In genomic region chr16:578870-579405, GRCh38 we compare ENCODE assay signal across 8 cellular contexts. TPM values are rescaled to one million over a fixed set of nuclear protein-coding genes. Genes with fewer than 3 reads are reported as not detected.
DNase-seq lines count a peak whose midpoint lies in the region; ATAC-seq and TF ChIP-seq lines count a peak whose summit lies in the region.

No MANE protein-coding gene starts in this region.

- no peaks in the 10 kb centered on the region for H3K27me3 Mint-ChIP-seq in activated T-helper 1 cell treated with anti-CD3 and anti-CD28 coated beads, Interleukin-12 subunit alpha, Interleukin-12 subunit beta, Interleukin-2, Interleukin-4 antibody, amounts not matched to agents 30 ng/mL and 10 ng/mL and 1 ng/mL, durations not matched to agents 14 hours and 24 hours and 36 hours (ENCODE audit: insufficient read depth)

- no peaks in the 10 kb centered on the region for H3K79me2 ChIP-seq in OCI-LY3 (ENCODE audit: low read length)

- ATAC-seq in GM21515 (IDR thresholded peaks at IDR 0.05; ENCODE audit: unreplicated experiment) (no peak), GM18498 (IDR thresholded peaks at IDR 0.05; ENCODE audit: unreplicated experiment) (no peak)

- no peak overlapping the region for H3K27ac Mint-ChIP-seq in activated T-helper 1 cell treated with anti-CD3 and anti-CD28 coated beads, Interleukin-12 subunit alpha, Interleukin-12 subunit beta, Interleukin-2, Interleukin-4 antibody, amounts not matched to agents 30 ng/mL and 10 ng/mL and 1 ng/mL, durations not matched to agents 14 hours and 24 hours and 36 hours

- peak; percentile 81 for TF ChIP-seq CTCF in OCI-LY3 (IDR thresholded peaks at IDR 0.05; ENCODE audit: low read depth, low read length)

- peak overlapping the region; percentile 67 for H3K4me3 ChIP-seq in OCI-LY3 (ENCODE audit: low read length)

- no peaks in the 10 kb centered on the region for H3K9me3 Mint-ChIP-seq in activated T-helper 1 cell treated with anti-CD3 and anti-CD28 coated beads, Interleukin-12 subunit alpha, Interleukin-12 subunit beta, Interleukin-2, Interleukin-4 antibody, amounts not matched to agents 30 ng/mL and 10 ng/mL and 1 ng/mL, durations not matched to agents 14 hours and 24 hours and 36 hours

- H3K27me3 ChIP-seq in OCI-LY3 (ENCODE audit: low read depth, low read length) = no peaks in the 10 kb centered on the region

- H4K20me1 ChIP-seq in OCI-LY3 (ENCODE audit: insufficient read depth, low read length) = no peaks in the 10 kb centered on the region

- H3K4me2 ChIP-seq in OCI-LY3 (ENCODE audit: low read length) = peak overlapping the region; percentile 72

- no peak overlapping the region for H3K27ac ChIP-seq in OCI-LY3 (ENCODE audit: low read length)

- DNase-seq in NCI-H524 (lab: John Stamatoyannopoulos, UW) (peak; percentile 32 to 75), NCI-H524 treated with DMSO at 0.1 percent for 48 hours (lab: John Stamatoyannopoulos, UW) (no peak), germinal center (ENCODE audit: low spot score) (peak; percentile 65), posterior cingulate gyrus (peak in 9 of 10 donors; percentile 42 to 95 (median 56))
- peak; percentile 23 for DNase-seq in activated T-helper 1 cell treated with anti-CD3 and anti-CD28 coated beads, Interleukin-12 subunit alpha, Interleukin-12 subunit beta, Interleukin-2, Interleukin-4 antibody, amounts not matched to agents 30 ng/mL and 10 ng/mL and 1 ng/mL, durations not matched to agents 14 hours and 24 hours and 36 hours (ENCODE audit: low spot score)

- no peaks in the 10 kb centered on the region for H3K9me3 ChIP-seq in OCI-LY3 (ENCODE audit: insufficient read depth, low read length)

- intact Hi-C loops in activated T-helper 1 cell treated with anti-CD3 and anti-CD28 coated beads, Interleukin-12 subunit alpha, Interleukin-12 subunit beta, Interleukin-2, Interleukin-4 antibody, amounts not matched to agents 30 ng/mL and 10 ng/mL and 1 ng/mL, durations not matched to agents 14 hours and 24 hours and 36 hours (cut with micrococcal nuclease) = no loop called here
- intact Hi-C loops in posterior cingulate gyrus (cut with DNase I) = no loop called here

- no peak overlapping the region for H3K9ac ChIP-seq in OCI-LY3 (ENCODE audit: low read length)

- no peaks in the 10 kb centered on the region for H3K36me3 Mint-ChIP-seq in activated T-helper 1 cell treated with anti-CD3 and anti-CD28 coated beads, Interleukin-12 subunit alpha, Interleukin-12 subunit beta, Interleukin-2, Interleukin-4 antibody, amounts not matched to agents 30 ng/mL and 10 ng/mL and 1 ng/mL, durations not matched to agents 14 hours and 24 hours and 36 hours (ENCODE audit: low read depth)

- H3K4me1 Mint-ChIP-seq in activated T-helper 1 cell treated with anti-CD3 and anti-CD28 coated beads, Interleukin-12 subunit alpha, Interleukin-12 subunit beta, Interleukin-2, Interleukin-4 antibody, amounts not matched to agents 30 ng/mL and 10 ng/mL and 1 ng/mL, durations not matched to agents 14 hours and 24 hours and 36 hours (ENCODE audit: low read depth) = no peaks in the 10 kb centered on the region

- H2AFZ ChIP-seq in OCI-LY3 (ENCODE audit: low read depth, low read length) = no peak overlapping the region

- no peaks in the 10 kb centered on the region for H3K4me1 ChIP-seq in OCI-LY3 (ENCODE audit: low read length)

- no peaks in the 10 kb centered on the region for H3K36me3 ChIP-seq in OCI-LY3 (replicated peaks; ENCODE audit: low read depth, low read length)

- H3K4me3 Mint-ChIP-seq in activated T-helper 1 cell treated with anti-CD3 and anti-CD28 coated beads, Interleukin-12 subunit alpha, Interleukin-12 subunit beta, Interleukin-2, Interleukin-4 antibody, amounts not matched to agents 30 ng/mL and 10 ng/mL and 1 ng/mL, durations not matched to agents 14 hours and 24 hours and 36 hours = no peak overlapping the region

RNA-seq across cellular contexts. Expression of gene PIGQ, which starts 9.2 kb away (rescaled TPM):
- total RNA-seq in activated T-helper 1 cell treated with anti-CD3 and anti-CD28 coated beads, Interleukin-12 subunit alpha, Interleukin-12 subunit beta, Interleukin-2, Interleukin-4 antibody, amounts not matched to agents 30 ng/mL and 10 ng/mL and 1 ng/mL, durations not matched to agents 14 hours and 24 hours and 36 hours = 50.1 and 52.6 TPM in 2 replicates

RNA-seq across cellular contexts. Expression of gene RAB40C, which starts 10.9 kb away (rescaled TPM):
- 14.0 and 15.2 TPM in 2 replicates for total RNA-seq in activated T-helper 1 cell treated with anti-CD3 and anti-CD28 coated beads, Interleukin-12 subunit alpha, Interleukin-12 subunit beta, Interleukin-2, Interleukin-4 antibody, amounts not matched to agents 30 ng/mL and 10 ng/mL and 1 ng/mL, durations not matched to agents 14 hours and 24 hours and 36 hours

RNA-seq across cellular contexts. Expression of gene NHLRC4, which starts 12.1 kb away (rescaled TPM):
- total RNA-seq in activated T-helper 1 cell treated with anti-CD3 and anti-CD28 coated beads, Interleukin-12 subunit alpha, Interleukin-12 subunit beta, Interleukin-2, Interleukin-4 antibody, amounts not matched to agents 30 ng/mL and 10 ng/mL and 1 ng/mL, durations not matched to agents 14 hours and 24 hours and 36 hours = 1.0 and 1.2 TPM in 2 replicates

RNA-seq across cellular contexts. Expression of gene PRR35, which starts 18.7 kb away (rescaled TPM):
- total RNA-seq in activated T-helper 1 cell treated with anti-CD3 and anti-CD28 coated beads, Interleukin-12 subunit alpha, Interleukin-12 subunit beta, Interleukin-2, Interleukin-4 antibody, amounts not matched to agents 30 ng/mL and 10 ng/mL and 1 ng/mL, durations not matched to agents 14 hours and 24 hours and 36 hours = not detected in 2 replicates

RNA-seq across cellular contexts. Expression of gene CAPN15, which starts 51.4 kb away (rescaled TPM):
- total RNA-seq in activated T-helper 1 cell treated with anti-CD3 and anti-CD28 coated beads, Interleukin-12 subunit alpha, Interleukin-12 subunit beta, Interleukin-2, Interleukin-4 antibody, amounts not matched to agents 30 ng/mL and 10 ng/mL and 1 ng/mL, durations not matched to agents 14 hours and 24 hours and 36 hours = 122 and 124 TPM in 2 replicates
